Comparison of ENCODE assay signal across 20 cellular contexts in genomic region chr12:32489070-32489469, GRCh38.
DNase-seq lines count a peak whose midpoint lies in the region; ATAC-seq, FAIRE-seq and TF ChIP-seq lines count a peak whose summit lies in the region.
"Had no signal": no experiment of that assay in that cellular context is flagged by ENCODE, and none has a peak within 500 bp of the region (broad histone marks: within the 10 kb centered on the region; RNA-seq: fewer than 3 reads in every experiment).

No MANE protein-coding gene starts in this region.

- H3K27ac ChIP-seq in keratinocyte (ENCODE audit: control insufficient read depth, insufficient read depth, low read length) = no peak overlapping the region
- H3K27ac ChIP-seq in hepatocyte = no peak overlapping the region
- H3K27ac ChIP-seq: KMS-11, PC-9, RWPE1 had no signal

- no peak for DNase-seq in stimulated activated naive CD8-positive, alpha-beta T cell treated with anti-CD3 and anti-CD28 coated beads, Interleukin-15, Interleukin-2, amounts not matched to agents 100 U/mL and 50 U/mL, for 24 hours
- DNase-seq in WTC11 (ENCODE audit: low spot score) (no peak), keratinocyte (ENCODE audit: low read depth, low spot score) (no peak), hepatocyte (ENCODE audit: low spot score) (no peak), SK-N-DZ (ENCODE audit: low spot score) (no peak)
- DNase-seq: BE2C; Caco-2; CD4-positive, alpha-beta T cell; GF-D8; NCI-H1092; NCI-H146; NCI-H2081 treated with DMSO at 0.1 percent for 48 hours; PC-9; SIG-M5 had no signal

- H3K9ac ChIP-seq in keratinocyte (ENCODE audit: control insufficient read depth, extremely low read depth, insufficient read depth, low read length) = no peak overlapping the region
- H3K9ac ChIP-seq: KMS-11 had no signal

- no peaks in the 10 kb centered on the region for H3K9me2 ChIP-seq in hepatocyte (replicated peaks; ENCODE audit: insufficient read depth)

- H3K4me1 ChIP-seq in keratinocyte (ENCODE audit: control insufficient read depth, extremely low read depth, insufficient read depth, low read length) (peaks cover 9% of the 10 kb centered on the region), hepatocyte (ENCODE audit: insufficient read depth) (peaks cover 4% of the 10 kb centered on the region)
- H3K4me1 ChIP-seq: BE2C had no signal

- no peaks in the 10 kb centered on the region for H3K9me1 ChIP-seq in keratinocyte (ENCODE audit: control insufficient read depth, extremely low read depth, insufficient read depth, low read length)

- H3K4me2 ChIP-seq in keratinocyte (ENCODE audit: control insufficient read depth, extremely low read depth, insufficient read depth, low read depth, low read length) (no peak overlapping the region), hepatocyte (no peak overlapping the region)
- H3K4me2 ChIP-seq: KMS-11, PC-9 had no signal

- no peaks in the 10 kb centered on the region for H3K9me3 Mint-ChIP-seq in stimulated activated naive CD8-positive, alpha-beta T cell treated with anti-CD3 and anti-CD28 coated beads, Interleukin-15, Interleukin-2, amounts not matched to agents 100 ng/mL and 50 ng/mL, for 24 hours
- H3K9me3 Mint-ChIP-seq in WTC11 = no peaks in the 10 kb centered on the region
- H3K9me3 Mint-ChIP-seq: CD4-positive, alpha-beta T cell had no signal

- H3K27me3 Mint-ChIP-seq in stimulated activated naive CD8-positive, alpha-beta T cell treated with anti-CD3 and anti-CD28 coated beads, Interleukin-15, Interleukin-2, amounts not matched to agents 100 ng/mL and 50 ng/mL, for 24 hours = peaks cover 7% of the 10 kb centered on the region
- H3K27me3 Mint-ChIP-seq in WTC11 (ENCODE audit: low read depth) = no peaks in the 10 kb centered on the region

- no peaks in the 10 kb centered on the region for H3K36me3 Mint-ChIP-seq in stimulated activated naive CD8-positive, alpha-beta T cell treated with anti-CD3 and anti-CD28 coated beads, Interleukin-15, Interleukin-2, amounts not matched to agents 100 ng/mL and 50 ng/mL, for 24 hours (ENCODE audit: low read depth)
- H3K36me3 Mint-ChIP-seq in WTC11 = no peaks in the 10 kb centered on the region

- H3K27me3 ChIP-seq in keratinocyte (ENCODE audit: control insufficient read depth, extremely low read depth, insufficient read depth, low read length) (no peaks in the 10 kb centered on the region), hepatocyte (no peaks in the 10 kb centered on the region)
- H3K27me3 ChIP-seq: BE2C had no signal

- ATAC-seq in stimulated activated naive CD8-positive, alpha-beta T cell treated with anti-CD3 and anti-CD28 coated beads, Interleukin-15, Interleukin-2, amounts not matched to agents 100 U/mL and 50 U/mL, for 24 hours = no peak
- ATAC-seq in WTC11 (no peak), HG03135 (IDR thresholded peaks at IDR 0.05; ENCODE audit: unreplicated experiment) (no peak)
- no peak for ATAC-seq in activated CD4-positive, CD25-positive, alpha-beta regulatory T cell treated with anti-CD3 and anti-CD28 coated beads, Interleukin-2, amount 50 U/mL, for 24 hours
- ATAC-seq: GM12878 had no signal

- H3K27ac Mint-ChIP-seq in stimulated activated naive CD8-positive, alpha-beta T cell treated with anti-CD3 and anti-CD28 coated beads, Interleukin-15, Interleukin-2, amounts not matched to agents 100 ng/mL and 50 ng/mL, for 24 hours = peak overlapping the region; percentile 14
- peak overlapping the region; percentile 88 for H3K27ac Mint-ChIP-seq in WTC11
- H3K27ac Mint-ChIP-seq: CD4-positive, alpha-beta T cell had no signal

- POLR2A ChIA-PET in WTC11 (lab: Charles Lee) = no interaction called here

- peak; percentile 36 for FAIRE-seq in keratinocyte (lab: Jason Lieb, UNC)
- FAIRE-seq: GM12878 had no signal

- H3K9me3 ChIP-seq in keratinocyte (ENCODE audit: control insufficient read depth, low read depth, low read length) = no peaks in the 10 kb centered on the region
- no peaks in the 10 kb centered on the region for H3K9me3 ChIP-seq in hepatocyte (ENCODE audit: low read depth)
- H3K9me3 ChIP-seq: BE2C, Caco-2 had no signal

- H4K20me1 ChIP-seq in keratinocyte (ENCODE audit: control insufficient read depth, extremely low read depth, insufficient read depth, low read length) (no peaks in the 10 kb centered on the region), hepatocyte (ENCODE audit: insufficient read depth, poor library complexity, severe bottlenecking) (no peaks in the 10 kb centered on the region)

- dilution Hi-C loops in keratinocyte (cut with MboI; ENCODE audit: extremely low pct_ligation_motif_present, low sequenced_read_pairs) = no loop called here

- CTCF ChIA-PET in WTC11 (lab: Charles Lee) = no interaction called here

- no peaks in the 10 kb centered on the region for H3K4me1 Mint-ChIP-seq in stimulated activated naive CD8-positive, alpha-beta T cell treated with anti-CD3 and anti-CD28 coated beads, Interleukin-15, Interleukin-2, amounts not matched to agents 100 ng/mL and 50 ng/mL, for 24 hours (ENCODE audit: low read depth)
- peaks cover 33% of the 10 kb centered on the region for H3K4me1 Mint-ChIP-seq in WTC11

- peaks cover 4% of the 10 kb centered on the region for H3K79me2 ChIP-seq in keratinocyte (ENCODE audit: control insufficient read depth, insufficient read depth, low read length)
- H3K79me2 ChIP-seq in hepatocyte = peaks cover 53% of the 10 kb centered on the region

- no peak for TF ChIP-seq CTCF in WTC11 (IDR thresholded peaks at IDR 0.05)
- no peak for TF ChIP-seq CTCF in keratinocyte (optimal IDR thresholded peaks at IDR 0.05 in 1 of 3, IDR thresholded peaks at IDR 0.05 in 1 of 3, conservative IDR thresholded peaks at IDR 0.05 in 1 of 3; ENCODE audit: extremely low read depth in 1 of 3, insufficient read depth in 2 of 3, low read length in 3 of 3)
- no peak for TF ChIP-seq CTCF in hepatocyte (IDR thresholded peaks at IDR 0.05; ENCODE audit: poor library complexity)

- H3K4me3 ChIP-seq in keratinocyte (ENCODE audit: control insufficient read depth in 2 of 3, extremely low read depth in 1 of 3, insufficient read depth in 2 of 3, low read depth in 1 of 3, low read length in 3 of 3) = no peak overlapping the region
- no peak overlapping the region for H3K4me3 ChIP-seq in hepatocyte
- H3K4me3 ChIP-seq: GM12878, PC-9 had no signal

- no peak overlapping the region for H2AFZ ChIP-seq in keratinocyte (ENCODE audit: control insufficient read depth, low read length)
- H2AFZ ChIP-seq in hepatocyte = no peak overlapping the region
- H2AFZ ChIP-seq: PC-9 had no signal

- no peak overlapping the region for H3K4me3 Mint-ChIP-seq in stimulated activated naive CD8-positive, alpha-beta T cell treated with anti-CD3 and anti-CD28 coated beads, Interleukin-15, Interleukin-2, amounts not matched to agents 100 ng/mL and 50 ng/mL, for 24 hours
- H3K4me3 Mint-ChIP-seq in WTC11 = no peak overlapping the region
- H3K4me3 Mint-ChIP-seq: CD4-positive, alpha-beta T cell had no signal

- H3K36me3 ChIP-seq in keratinocyte (ENCODE audit: control insufficient read depth in 2 of 2, extremely low read depth in 1 of 2, insufficient read depth in 2 of 2, low read length in 2 of 2) = no peaks in the 10 kb centered on the region
- H3K36me3 ChIP-seq in hepatocyte (replicated peaks; ENCODE audit: insufficient read depth, low read depth) = no peaks in the 10 kb centered on the region
- H3K36me3 ChIP-seq: BE2C had no signal

- WGBS in hepatocyte (ENCODE audit: low lambda C conversion rate, missing lambda C conversion rate) = 42% methylated on average over 2 of the region's 2 CpGs

TF ChIP-seq in WTC11, 78 proteins besides CTCF, POLR2A, EP300 and RAD21:
- TF ChIP-seq SMAD4 (CRISPR knock-in tag; IDR thresholded peaks at IDR 0.05) (no peak), ZNF232 (CRISPR knock-in tag; IDR thresholded peaks at IDR 0.05) (no peak), MXD4 (CRISPR knock-in tag; IDR thresholded peaks at IDR 0.05; ENCODE audit: borderline replicate concordance) (no peak), ZBTB21 (CRISPR knock-in tag; IDR thresholded peaks at IDR 0.05; ENCODE audit: borderline replicate concordance) (no peak), ERG (CRISPR knock-in tag; IDR thresholded peaks at IDR 0.05) (no peak), ATF2 (CRISPR knock-in tag; IDR thresholded peaks at IDR 0.05; ENCODE audit: borderline replicate concordance, low read depth) (no peak), CBFB (CRISPR knock-in tag; IDR thresholded peaks at IDR 0.05; ENCODE audit: low read depth) (no peak), ZNF671 (CRISPR knock-in tag; IDR thresholded peaks at IDR 0.05) (no peak), NR2C2 (CRISPR knock-in tag; IDR thresholded peaks at IDR 0.05) (no peak), ESRRA (CRISPR knock-in tag; IDR thresholded peaks at IDR 0.05; ENCODE audit: borderline replicate concordance) (no peak), ATF1 (CRISPR knock-in tag; IDR thresholded peaks at IDR 0.05) (no peak), USF1 (CRISPR knock-in tag; IDR thresholded peaks at IDR 0.05) (no peak)
TF ChIP-seq in WTC11: peak in this region for 0.
